Comparison of ENCODE assay signal across 1 cellular context in genomic region chr13:77316430-77316829, GRCh38.
TF ChIP-seq lines count a peak whose summit lies in the region.

No MANE protein-coding gene starts in this region.

TF ChIP-seq in HepG2, 621 proteins besides CTCF, POLR2A, EP300 and RAD21 (continued from another document):
- TF ChIP-seq MYC (CRISPR knock-in tag; IDR thresholded peaks at IDR 0.05; ENCODE audit: borderline replicate concordance) (no peak), ZNF839 (CRISPR knock-in tag; IDR thresholded peaks at IDR 0.05; ENCODE audit: borderline replicate concordance) (no peak), ZNF549 (CRISPR knock-in tag; IDR thresholded peaks at IDR 0.05) (no peak), KLF9 (CRISPR knock-in tag; IDR thresholded peaks at IDR 0.05; ENCODE audit: low read depth) (no peak)
